Comparison of ENCODE assay signal across 7 cellular contexts in genomic region chr4:88539322-88540068, GRCh38. TPM values are rescaled to one million over a fixed set of nuclear protein-coding genes. Genes with fewer than 3 reads are reported as not detected.
DNase-seq lines count a peak whose midpoint lies in the region; ATAC-seq, FAIRE-seq and TF ChIP-seq lines count a peak whose summit lies in the region.
"Not testable (repeated sequence)": the region's sequence is repeated elsewhere in the genome, so short reads cannot be mapped to it uniquely, and the experiment has no call there.

No MANE protein-coding gene starts in this region.

- peak; percentile 69 for TF ChIP-seq CTCF in WTC11 (IDR thresholded peaks at IDR 0.05)
- peak; percentile 51 for TF ChIP-seq CTCF in fibroblast of mammary gland (conservative IDR thresholded peaks at IDR 0.05; ENCODE audit: control insufficient read depth, insufficient read depth, low read depth, low read length)

- CTCF ChIA-PET in WTC11 (lab: Charles Lee) = interaction anchor here (0.6 to 2.9 kb wide), 42 partner anchors 8 to 484 kb away, joined by 3 to 69 read pairs (median 4); partner anchors contain the start of gene PYURF

- peak; percentile 89 for FAIRE-seq in GM12891 (lab: Jason Lieb, UNC)

- ATAC-seq in WTC11 = peak; percentile 75

- H3K9me3 Mint-ChIP-seq in WTC11; activated naive CD4-positive, alpha-beta T cell treated with anti-CD3 and anti-CD28 coated beads, Interleukin-2, amount 50 U/mL, for 24 hours: not testable (repeated sequence)

- DNase-seq in GM12891 (ENCODE audit: insufficient read length, low spot score) = not testable (repeated sequence)
- DNase-seq in NCI-H2081 treated with DMSO at 0.1 percent for 48 hours (lab: John Stamatoyannopoulos, UW) (peak; percentile 6), WTC11 (ENCODE audit: low spot score) (peak; percentile 80), fibroblast of mammary gland (ENCODE audit: low read depth) (peak; percentile 71), midbrain (lab: John Stamatoyannopoulos, UW) (peak; percentile 12)
- peak; percentile 74 for DNase-seq in stimulated activated CD4-positive, alpha-beta T cell treated with anti-CD3 and anti-CD28 coated beads, Interleukin-4, amount 100 ng/mL, for 1 hour

- H3K4me1 Mint-ChIP-seq in WTC11 = peaks cover 31% of the 10 kb centered on the region
- not testable (repeated sequence) for H3K4me1 Mint-ChIP-seq in activated naive CD4-positive, alpha-beta T cell treated with anti-CD3 and anti-CD28 coated beads, Interleukin-2, amount 50 U/mL, for 24 hours

- H3K27ac Mint-ChIP-seq in WTC11 = not testable (repeated sequence)
- peak overlapping the region; percentile 52 for H3K27ac Mint-ChIP-seq in activated naive CD4-positive, alpha-beta T cell treated with anti-CD3 and anti-CD28 coated beads, Interleukin-2, amount 50 U/mL, for 24 hours

- TF ChIP-seq POLR2A in GM12891 (IDR thresholded peaks at IDR 0.05; ENCODE audit: low read depth, low read length) = not testable (repeated sequence)

- H3K36me3 Mint-ChIP-seq in WTC11; activated naive CD4-positive, alpha-beta T cell treated with anti-CD3 and anti-CD28 coated beads, Interleukin-2, amount 50 U/mL, for 24 hours: not testable (repeated sequence)

- not testable (repeated sequence) for H3K4me3 ChIP-seq in fibroblast of mammary gland (ENCODE audit: control insufficient read depth, low read depth, low read length)

- H3K27me3 Mint-ChIP-seq in WTC11 (ENCODE audit: low read depth); activated naive CD4-positive, alpha-beta T cell treated with anti-CD3 and anti-CD28 coated beads, Interleukin-2, amount 50 U/mL, for 24 hours: not testable (repeated sequence)

- POLR2A ChIA-PET in WTC11 (lab: Charles Lee) = interaction anchor here (0.8 to 1.2 kb wide), 2 partner anchors 111 to 120 kb away, joined by 3 to 5 read pairs; no protein-coding TSS in a partner anchor

- not testable (repeated sequence) for H3K4me3 Mint-ChIP-seq in WTC11
- peak overlapping the region; percentile 34 for H3K4me3 Mint-ChIP-seq in activated naive CD4-positive, alpha-beta T cell treated with anti-CD3 and anti-CD28 coated beads, Interleukin-2, amount 50 U/mL, for 24 hours

RNA-seq across cellular contexts. Expression of gene PYURF, which starts 15.9 kb away (rescaled TPM):
- 56.1 TPM for polyA plus RNA-seq in GM12891 (2012; ENCODE audit: low read depth, missing spikeins)
- total RNA-seq in WTC11 (2021) = 40.9 to 45.3 TPM (median 43.6 TPM) in 3 replicates

RNA-seq across cellular contexts. Expression of gene HERC3, which starts 52.8 kb away (rescaled TPM):
- 2.1 TPM for polyA plus RNA-seq in GM12891 (2012; ENCODE audit: low read depth, missing spikeins)
- total RNA-seq in WTC11 (2021) = 5.2 to 6.3 TPM (median 5.5 TPM) in 3 replicates
